Comparison of ENCODE assay signal across 15 cellular contexts in the genomic region with DNA sequence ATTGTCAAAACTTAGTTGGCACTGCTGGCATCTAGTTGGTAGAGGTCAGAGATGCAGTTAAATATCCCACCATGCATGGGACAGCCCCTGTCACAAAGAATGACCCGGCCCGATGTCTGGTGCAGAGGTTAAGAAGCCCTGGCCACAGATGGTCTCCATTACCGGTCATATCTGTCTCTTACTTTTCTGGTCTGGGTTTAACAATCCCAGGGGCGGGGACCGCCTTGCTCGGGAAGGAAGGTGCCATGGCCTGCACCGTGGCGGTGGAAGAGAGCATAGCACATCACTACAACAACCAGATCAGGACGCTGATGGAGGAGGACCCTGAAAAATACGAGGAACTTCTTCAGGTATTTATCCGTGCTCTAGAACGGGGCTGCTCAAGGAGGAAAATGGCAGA. TPM values are rescaled to one million over a fixed set of nuclear protein-coding genes. Genes with fewer than 3 reads are reported as not detected.
DNase-seq lines count a peak whose midpoint lies in the region; ATAC-seq and TF ChIP-seq lines count a peak whose summit lies in the region.
"Had no signal": no experiment of that assay in that cellular context is flagged by ENCODE, and none has a peak within 500 bp of the region (broad histone marks: within the 10 kb centered on the region; RNA-seq: fewer than 3 reads in every experiment).

No MANE protein-coding gene starts in this region.

- ATAC-seq in T-helper 17 cell, result no peak
- ATAC-seq in gastrocnemius medialis, result no peak
- no peak for ATAC-seq in HG03196 (IDR thresholded peaks at IDR 0.05; ENCODE audit: unreplicated experiment)
- ATAC-seq: A549, GM23338, K562 had no signal

- no peaks in the 10 kb centered on the region for H3K4me1 Mint-ChIP-seq in T-helper 17 cell
- H3K4me1 Mint-ChIP-seq: GM23338 had no signal

- H3K27ac Mint-ChIP-seq in T-helper 17 cell, result peak overlapping the region; percentile 29
- H3K27ac Mint-ChIP-seq: CD8-positive, alpha-beta memory T cell; GM23338 had no signal

- H3K27ac ChIP-seq in esophagus muscularis mucosa (replicated peaks in 1 of 4) (peak overlapping the region in 3 of 4 donors; percentile 7 to 72 (median 59)), gastrocnemius medialis (peak overlapping the region; percentile 24 to 81 (median 76))
- H3K27ac ChIP-seq: A549 had no signal

- in situ Hi-C loops in gastrocnemius medialis (cut with MboI; ENCODE audit: low sequenced_read_pairs in 4 of 4), result loop anchor here in 1 of 4 donors (10.0 kb wide), 1 partner anchor 91 kb away; a partner anchor contains a TSS

- H3K9me3 ChIP-seq in T-helper 17 cell (ENCODE audit: control insufficient read depth, low read length, poor library complexity, severe bottlenecking), result no peaks in the 10 kb centered on the region
- H3K9me3 ChIP-seq in esophagus muscularis mucosa, result no peaks in the 10 kb centered on the region
- no peaks in the 10 kb centered on the region for H3K9me3 ChIP-seq in gastrocnemius medialis
- H3K9me3 ChIP-seq: A549 had no signal

- no peak for TF ChIP-seq CTCF in esophagus muscularis mucosa (IDR thresholded peaks at IDR 0.05)
- no peak for TF ChIP-seq CTCF in gastrocnemius medialis (IDR thresholded peaks at IDR 0.05 in 4 of 5, conservative IDR thresholded peaks at IDR 0.05 in 1 of 5)

- H3K36me3 Mint-ChIP-seq in T-helper 17 cell (ENCODE audit: low read depth), result peaks cover 3% of the 10 kb centered on the region

- TF ChIP-seq EP300 in esophagus muscularis mucosa (IDR thresholded peaks at IDR 0.05), result no peak

- H3K4me3 ChIP-seq in esophagus muscularis mucosa (no peak overlapping the region), gastrocnemius medialis (no peak overlapping the region)
- H3K4me3 ChIP-seq: A549, GM23338, K562 had no signal

- intact Hi-C loops in esophagus muscularis mucosa (cut with DNase I), result no loop called here
- intact Hi-C loops in gastrocnemius medialis (cut with DNase I; ENCODE audit: low total_unique reads), result no loop called here

- 90% methylated on average over 12 of the region's 12 CpGs for WGBS in esophagus muscularis mucosa

- H3K4me3 Mint-ChIP-seq in T-helper 17 cell, result no peak overlapping the region
- H3K4me3 Mint-ChIP-seq: CD8-positive, alpha-beta memory T cell; GM23338 had no signal

- H3K27me3 ChIP-seq in esophagus muscularis mucosa (no peaks in the 10 kb centered on the region), gastrocnemius medialis (no peaks in the 10 kb centered on the region)

- TF ChIP-seq POLR2A in esophagus muscularis mucosa (IDR thresholded peaks at IDR 0.05; ENCODE audit: low read depth) (no peak), gastrocnemius medialis (IDR thresholded peaks at IDR 0.05) (no peak)

- H3K27me3 Mint-ChIP-seq in T-helper 17 cell, result no peaks in the 10 kb centered on the region
- H3K27me3 Mint-ChIP-seq: CD8-positive, alpha-beta memory T cell had no signal

- H3K4me1 ChIP-seq in esophagus muscularis mucosa, result peaks cover 0 to 37% (median 23%) of the 10 kb centered on the region in 4 donors
- H3K4me1 ChIP-seq in gastrocnemius medialis, result peaks cover 21 to 25% of the 10 kb centered on the region in 2 donors
- H3K4me1 ChIP-seq: A549 had no signal

- DNase-seq in T-helper 17 cell (no peak), esophagus muscularis mucosa (ENCODE audit: extremely low spot score) (no peak), gastrocnemius medialis (no peak), SW480 (ENCODE audit: low spot score) (no peak)
- DNase-seq in activated CD4-positive, alpha-beta T cell treated with anti-CD3 and anti-CD28 coated beads, Interleukin-2, amount 50 U/mL, for 48 hours, result no peak
- DNase-seq: AML-193; CD8-positive, alpha-beta memory T cell; COR-L47; GDM1; HCEC 1CT; IMR-90 had no signal

- peaks cover 16 to 83% (median 53%) of the 10 kb centered on the region in 4 donors for H3K36me3 ChIP-seq in esophagus muscularis mucosa
- H3K36me3 ChIP-seq in gastrocnemius medialis, result peaks cover 3 to 30% of the 10 kb centered on the region in 2 donors

RNA-seq across cellular contexts. Expression of a gene that starts 8.1 kb away (rescaled TPM):
- total RNA-seq in T-helper 17 cell (10 to 100 TPM; 13.7 to 14.7 TPM), esophagus muscularis mucosa (10 to 100 TPM; 19.1 to 31.2 (median 28.8) TPM), gastrocnemius medialis (10 to 100 TPM; 15.1 to 36.2 (median 21.7) TPM)

RNA-seq across cellular contexts. Expression of a gene that starts 38.3 kb away (rescaled TPM):
- total RNA-seq in T-helper 17 cell, result 1 to 10 TPM in 1 of 2 donors, under 1 TPM in 1; 0.85 to 2.0 TPM
- 100 to 1,000 TPM in 1 of 4 donors, 10 to 100 TPM in 3; 56.1 to 111 (median 83.2) TPM for total RNA-seq in esophagus muscularis mucosa
- total RNA-seq in gastrocnemius medialis, result 10 to 100 TPM; 13.3 to 18.9 (median 18.5) TPM

Comparison
In these comparisons a context has a peak if more than half of its experiments do, and no peak if none do; other contexts are left out.
1. RNA of a gene that starts 38.3 kb away (total RNA-seq): 56.1 to 111 TPM in esophagus muscularis mucosa and 13.3 to 18.9 TPM in gastrocnemius medialis; 0.85 to 2.0 TPM in T-helper 17 cell; every median in the first group is over 4 times any median in the second.